In genomic region chr6:108168501-108168979, GRCh38 we compare ENCODE assay signal across 9 cellular contexts. TPM values are rescaled to one million over a fixed set of nuclear protein-coding genes. Genes with fewer than 3 reads are reported as not detected.
DNase-seq lines count a peak whose midpoint lies in the region; ATAC-seq and TF ChIP-seq lines count a peak whose summit lies in the region.
"Had no signal": no experiment of that assay in that cellular context is flagged by ENCODE, and none has a peak within 500 bp of the region (broad histone marks: within the 10 kb centered on the region; RNA-seq: fewer than 3 reads in every experiment).

No MANE protein-coding gene starts in this region.

- no peak overlapping the region for H2AFZ ChIP-seq in neural cell (ENCODE audit: low read depth, low read length)

- peaks cover 43% of the 10 kb centered on the region for H3K79me2 ChIP-seq in neural cell (replicated peaks; ENCODE audit: insufficient read depth, low read length)

- TF ChIP-seq CTCF in BJ (IDR thresholded peaks at IDR 0.05; ENCODE audit: insufficient read depth, low read depth, low read length) (peak; percentile 24; the same call in 1 of the 2 replicates), epithelial cell of proximal tubule (conservative IDR thresholded peaks at IDR 0.05; ENCODE audit: low read depth, low read length) (peak; percentile 45), neural cell (IDR thresholded peaks at IDR 0.05; ENCODE audit: poor library complexity, severe bottlenecking) (no peak)

- no peak for TF ChIP-seq EP300 in neural cell (conservative IDR thresholded peaks at IDR 0.05; ENCODE audit: poor library complexity, severe bottlenecking)

- H3K4me2 ChIP-seq in neural cell (ENCODE audit: low read length) = no peak overlapping the region

- DNase-seq in BJ (ENCODE audit: low read depth) = no peak
- DNase-seq in M059J (ENCODE audit: low read depth) = peak; percentile 64
- DNase-seq in epithelial cell of proximal tubule (ENCODE audit: low read depth) = no peak
- no peak for DNase-seq in globus pallidus (ENCODE audit: low spot score)
- no peak for DNase-seq in HPDE6-E6E7 (ENCODE audit: extremely low spot score)
- DNase-seq in A172 (ENCODE audit: low spot score) = no peak

- no peaks in the 10 kb centered on the region for H3F3A ChIP-seq in neural cell (ENCODE audit: insufficient read depth, low read length, poor library complexity, severe bottlenecking)

- no peaks in the 10 kb centered on the region for H3K9me2 ChIP-seq in neural cell (ENCODE audit: insufficient read depth, low read length)

- ATAC-seq in HG02852 (IDR thresholded peaks at IDR 0.05; ENCODE audit: unreplicated experiment) = no peak
- ATAC-seq: HCT116 had no signal

- H3K4me3 ChIP-seq in BJ (ENCODE audit: low read depth, low read length) = no peak overlapping the region
- peak overlapping the region; percentile 10 for H3K4me3 ChIP-seq in epithelial cell of proximal tubule (ENCODE audit: low read depth, low read length)
- peak overlapping the region; percentile 33 for H3K4me3 ChIP-seq in neural cell (ENCODE audit: low read length)

- no peak for TF ChIP-seq RAD21 in neural cell (conservative IDR thresholded peaks at IDR 0.05)

- H4K20me1 ChIP-seq in neural cell (ENCODE audit: insufficient read depth) = no peaks in the 10 kb centered on the region

- H3K27me3 ChIP-seq in BJ (ENCODE audit: control insufficient read depth, insufficient read depth, low read length) = peaks cover 84% of the 10 kb centered on the region
- H3K27me3 ChIP-seq in neural cell (ENCODE audit: insufficient read depth, low read depth, low read length) = peaks cover 100% of the 10 kb centered on the region

- H3K9ac ChIP-seq in neural cell (ENCODE audit: low read length) = no peak overlapping the region

- no peak overlapping the region for H3K27ac ChIP-seq in neural cell (ENCODE audit: low read length)

- no peaks in the 10 kb centered on the region for H3K9me3 ChIP-seq in neural cell (ENCODE audit: low read length)

- CTCF ChIA-PET in BJ (lab: Yijun Ruan, JAX) = interaction anchor here (0.9 to 1.1 kb wide), 2 partner anchors 9 to 10 kb away, joined by 3 read pairs; no protein-coding TSS in a partner anchor

- H3K36me3 ChIP-seq in BJ (ENCODE audit: control insufficient read depth, insufficient read depth, low read length) (no peaks in the 10 kb centered on the region), neural cell (ENCODE audit: insufficient read depth, low read length) (no peaks in the 10 kb centered on the region)

- POLR2A ChIA-PET in BJ (lab: Charles Lee) = no interaction called here

TF ChIP-seq in neural cell, 6 proteins besides CTCF, POLR2A, EP300 and RAD21:
- no peak for TF ChIP-seq SMC3 (conservative IDR thresholded peaks at IDR 0.05; ENCODE audit: poor library complexity)
- TF ChIP-seq POLR2AphosphoS5 (IDR thresholded peaks at IDR 0.05) = peak; percentile 29
- peak; percentile 45 for TF ChIP-seq EZH2 (IDR thresholded peaks at IDR 0.05; ENCODE audit: borderline replicate concordance, insufficient read depth, low read length, poor library complexity, severe bottlenecking)

RNA-seq across cellular contexts. Expression of gene NR2E1, which starts 2.7 kb away (rescaled TPM):
- polyA plus RNA-seq in BJ (2011; rRNA removed) = not detected in 2 replicates
- polyA minus RNA-seq in BJ (2011; rRNA and poly(A)+ RNA removed) = not detected in 2 replicates
- total RNA-seq in M059J (2014; rRNA removed; shearing (Covaris generic)) = 0.37 and 1.2 TPM in 2 replicates
- not detected in 2 replicates for total RNA-seq in epithelial cell of proximal tubule
- 0.50 and 1.3 TPM in 2 replicates for polyA plus RNA-seq in neural cell
- 1.3 and 1.7 TPM in 2 replicates for polyA minus RNA-seq in neural cell
- 0.05 TPM in 1 of 2 replicates, not detected in the other for total RNA-seq in A172 (2014; rRNA removed; shearing (Covaris generic))
